In genomic region chr6:42345696-42346416, GRCh38 we compare ENCODE assay signal across 1 cellular context.
TF ChIP-seq lines count a peak whose summit lies in the region.

No MANE protein-coding gene starts in this region.

TF ChIP-seq in WTC11, 78 proteins besides CTCF, POLR2A, EP300 and RAD21 (continued from another document):
- TF ChIP-seq ZNF425 (CRISPR knock-in tag; conservative IDR thresholded peaks at IDR 0.05) (no peak), CREM (CRISPR knock-in tag; IDR thresholded peaks at IDR 0.05) (no peak), JUN (CRISPR knock-in tag; IDR thresholded peaks at IDR 0.05) (no peak), MYBL2 (CRISPR knock-in tag; IDR thresholded peaks at IDR 0.05) (no peak)
TF ChIP-seq in WTC11: peak in this region for 0.
